Comparison of ENCODE assay signal across 13 cellular contexts in the genomic region with DNA sequence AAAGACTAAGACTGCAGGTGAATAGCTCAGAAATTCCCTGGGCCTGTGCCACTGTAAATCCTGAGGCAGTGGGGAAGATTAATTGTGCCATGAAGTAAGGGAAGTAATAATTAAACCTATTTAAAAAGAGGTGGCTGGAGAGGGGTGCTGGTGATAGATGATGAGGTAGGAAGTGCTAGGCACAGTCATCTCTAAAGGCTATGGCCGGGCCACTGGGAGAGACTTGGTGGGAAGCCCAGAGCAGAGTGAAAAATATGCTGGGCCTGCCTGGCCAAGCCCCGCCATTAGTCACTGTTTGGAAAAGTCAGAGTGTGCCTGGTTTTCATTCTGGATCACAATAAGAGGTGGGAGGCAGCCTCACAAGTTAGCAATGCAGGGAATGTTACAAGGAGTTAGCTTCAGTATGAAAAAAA.
A peak's percentile ranks its signal among the peaks of the same experiment; 100 is the strongest.
DNase-seq lines count a peak whose midpoint lies in the region; ATAC-seq and FAIRE-seq lines count a peak whose summit lies in the region.
"Had no signal": no experiment of that assay in that cellular context is flagged by ENCODE, and none has a peak within 500 bp of the region (broad histone marks: within the 10 kb centered on the region; RNA-seq: fewer than 3 reads in every experiment).

No MANE protein-coding gene starts in this region.

- H2BK15ac ChIP-seq in mesenchymal stem cell (ENCODE audit: low read depth, poor library complexity, severe bottlenecking), result no peak overlapping the region

- H3K27me3 ChIP-seq in ectodermal cell (ENCODE audit: control insufficient read depth, insufficient read depth, low read length, poor library complexity, severe bottlenecking) (no peaks in the 10 kb centered on the region), mesenchymal stem cell (ENCODE audit: control insufficient read depth in 1 of 2, insufficient read depth in 1 of 2, low read length in 2 of 2) (no peaks in the 10 kb centered on the region), HAP-1 (ENCODE audit: low read depth) (no peaks in the 10 kb centered on the region)

- H3K79me1 ChIP-seq in mesenchymal stem cell (replicated peaks; ENCODE audit: low read length, poor library complexity, severe bottlenecking), result peaks cover 5% of the 10 kb centered on the region

- H3K9me3 ChIP-seq in ectodermal cell (ENCODE audit: control insufficient read depth, low read length) (no peaks in the 10 kb centered on the region), mesenchymal stem cell (ENCODE audit: control insufficient read depth, low read length) (no peaks in the 10 kb centered on the region), HAP-1 (no peaks in the 10 kb centered on the region)

- H3K27ac ChIP-seq in ectodermal cell (ENCODE audit: insufficient read depth, low read depth, low read length, poor library complexity, severe bottlenecking) (peak overlapping the region; percentile 9), mesenchymal stem cell (ENCODE audit: low read length, poor library complexity, severe bottlenecking) (peak overlapping the region; percentile 85)

- H3K4me3 Mint-ChIP-seq in stimulated activated naive B cell treated with anti-CD40 and anti-IgM and Interleukin-4, amounts not matched to agents 10 μg/mL and 1 μg/mL and 100 μg/mL, for 72 hours, result no peak overlapping the region
- H3K4me3 Mint-ChIP-seq: activated naive CD8-positive, alpha-beta T cell treated with anti-CD3 and anti-CD28 coated beads for 36 hours had no signal

- H3K36me3 ChIP-seq in ectodermal cell (ENCODE audit: control insufficient read depth, insufficient read depth, low read length) (no peaks in the 10 kb centered on the region), mesenchymal stem cell (ENCODE audit: control insufficient read depth in 1 of 2, insufficient read depth in 2 of 2, low read depth in 1 of 2, low read length in 2 of 2) (no peaks in the 10 kb centered on the region), HAP-1 (replicated peaks) (no peaks in the 10 kb centered on the region)

- no peak overlapping the region for H2BK120ac ChIP-seq in mesenchymal stem cell (ENCODE audit: low read depth, low read length)

- WGBS in ectodermal cell, 2 experiments, result 78 to 90% methylated on average over 2 of the region's 2 CpGs
- WGBS in mesenchymal stem cell, result 23% methylated on average over 2 of the region's 2 CpGs

- peak overlapping the region; percentile 66 for H3K9ac ChIP-seq in mesenchymal stem cell (ENCODE audit: low read length)

- no peak overlapping the region for H2AFZ ChIP-seq in mesenchymal stem cell (ENCODE audit: low read depth, low read length)

- H4K8ac ChIP-seq in mesenchymal stem cell (ENCODE audit: low read length), result no peak overlapping the region

- H3K4me2 ChIP-seq in mesenchymal stem cell (ENCODE audit: low read length, poor library complexity, severe bottlenecking), result no peak overlapping the region

- H3K9me3 Mint-ChIP-seq in stimulated activated naive B cell treated with anti-CD40 and anti-IgM and Interleukin-4, amounts not matched to agents 10 μg/mL and 1 μg/mL and 100 μg/mL, for 72 hours, result no peaks in the 10 kb centered on the region
- H3K9me3 Mint-ChIP-seq: activated naive CD8-positive, alpha-beta T cell treated with anti-CD3 and anti-CD28 coated beads for 36 hours had no signal

- no peak overlapping the region for H3K27ac Mint-ChIP-seq in stimulated activated naive B cell treated with anti-CD40 and anti-IgM and Interleukin-4, amounts not matched to agents 10 μg/mL and 1 μg/mL and 100 μg/mL, for 72 hours
- H3K27ac Mint-ChIP-seq: activated naive CD8-positive, alpha-beta T cell treated with anti-CD3 and anti-CD28 coated beads for 36 hours had no signal

- H3K4me1 ChIP-seq in ectodermal cell (ENCODE audit: control insufficient read depth, insufficient read depth, low read length) (peaks cover 33% of the 10 kb centered on the region), mesenchymal stem cell (ENCODE audit: control insufficient read depth, insufficient read depth, low read depth, low read length) (peaks cover 11% of the 10 kb centered on the region), HAP-1 (peaks cover 20% of the 10 kb centered on the region)

- H3K18ac ChIP-seq in mesenchymal stem cell (ENCODE audit: low read depth in 1 of 2, low read length in 2 of 2), result no peak overlapping the region

- no peaks in the 10 kb centered on the region for H3K4me1 Mint-ChIP-seq in stimulated activated naive B cell treated with anti-CD40 and anti-IgM and Interleukin-4, amounts not matched to agents 10 μg/mL and 1 μg/mL and 100 μg/mL, for 72 hours
- H3K4me1 Mint-ChIP-seq: activated naive CD8-positive, alpha-beta T cell treated with anti-CD3 and anti-CD28 coated beads for 36 hours had no signal

- no peak for FAIRE-seq in urothelium cell line (lab: Jason Lieb, UNC)
- FAIRE-seq: GM18507 had no signal

- no peak overlapping the region for H3K23ac ChIP-seq in mesenchymal stem cell (ENCODE audit: low read length in 2 of 2)

- H3K4me3 ChIP-seq in ectodermal cell (ENCODE audit: insufficient read depth, low read depth, low read length) (no peak overlapping the region), mesenchymal stem cell (ENCODE audit: insufficient read depth in 1 of 2, low read depth in 1 of 2, low read length in 2 of 2) (no peak overlapping the region), HAP-1 (no peak overlapping the region)

- H2BK12ac ChIP-seq in mesenchymal stem cell (ENCODE audit: low read length in 2 of 2), result no peak overlapping the region

- no peak overlapping the region for H3K4ac ChIP-seq in mesenchymal stem cell (ENCODE audit: low read depth in 1 of 2, low read length in 2 of 2)

- H3K36me3 Mint-ChIP-seq in stimulated activated naive B cell treated with anti-CD40 and anti-IgM and Interleukin-4, amounts not matched to agents 10 μg/mL and 1 μg/mL and 100 μg/mL, for 72 hours, result no peaks in the 10 kb centered on the region
- H3K36me3 Mint-ChIP-seq: activated naive CD8-positive, alpha-beta T cell treated with anti-CD3 and anti-CD28 coated beads for 36 hours had no signal

- peaks cover 0 to 3% of the 10 kb centered on the region in 2 donors for H3K27me3 Mint-ChIP-seq in stimulated activated naive B cell treated with anti-CD40 and anti-IgM and Interleukin-4, amounts not matched to agents 10 μg/mL and 1 μg/mL and 100 μg/mL, for 72 hours
- H3K27me3 Mint-ChIP-seq: activated naive CD8-positive, alpha-beta T cell treated with anti-CD3 and anti-CD28 coated beads for 36 hours had no signal

- H2BK5ac ChIP-seq in mesenchymal stem cell (ENCODE audit: low read depth, low read length, poor library complexity, severe bottlenecking), result no peak overlapping the region

- H4K91ac ChIP-seq in mesenchymal stem cell (ENCODE audit: low read length), result no peak overlapping the region

- peak; percentile 14 for DNase-seq in LoVo (ENCODE audit: low spot score)
- peak; percentile 66 for DNase-seq in mesenchymal stem cell
- DNase-seq in urothelium cell line (ENCODE audit: low spot score), result peak; percentile 85
- DNase-seq in HAP-1 (ENCODE audit: low spot score in 2 of 2), result no peak
- DNase-seq in NCI-H2081 (lab: John Stamatoyannopoulos, UW), result no peak
- no peak for DNase-seq in NCI-H1092 treated with DMSO at 0.1 percent for 48 hours (lab: John Stamatoyannopoulos, UW)
- DNase-seq in stimulated activated naive B cell treated with anti-CD40 and anti-IgM and Interleukin-4, amounts not matched to agents 10 μg/mL and 1 μg/mL and 100 μg/mL, for 72 hours, result no peak
- DNase-seq: activated naive CD8-positive, alpha-beta T cell treated with anti-CD3 and anti-CD28 coated beads for 36 hours; NCI-H1930; stimulated activated CD4-positive, alpha-beta T cell treated with anti-CD3 and anti-CD28 coated beads, Interleukin-4, amount 100 ng/mL, for 4 hours; T-helper 9 cell had no signal

- no peak overlapping the region for H3K14ac ChIP-seq in mesenchymal stem cell (ENCODE audit: low read length in 2 of 2)

- ATAC-seq in stimulated activated naive B cell treated with anti-CD40 and anti-IgM and Interleukin-4, amounts not matched to agents 10 μg/mL and 1 μg/mL and 100 μg/mL, for 72 hours (replicated peaks), result no peak

- in situ Hi-C loops in HAP-1 (cut with MboI; ENCODE audit: low sequenced_read_pairs), result no loop called here

- H2AK5ac ChIP-seq in mesenchymal stem cell (ENCODE audit: low read length, severe bottlenecking), result no peak overlapping the region

Comparison
In these comparisons a context has a peak if more than half of its experiments do, and no peak if none do; other contexts are left out.
1. DNase-seq: peak in LoVo (single experiment), mesenchymal stem cell (single experiment) and urothelium cell line (single experiment); none in HAP-1 (0 of 2), NCI-H2081 (0 of 2), NCI-H1092 treated with DMSO at 0.1 percent for 48 hours (single experiment) and stimulated activated naive B cell treated with anti-CD40 and anti-IgM and Interleukin-4, amounts not matched to agents 10 μg/mL and 1 μg/mL and 100 μg/mL, for 72 hours (single experiment).